In the genomic region with DNA sequence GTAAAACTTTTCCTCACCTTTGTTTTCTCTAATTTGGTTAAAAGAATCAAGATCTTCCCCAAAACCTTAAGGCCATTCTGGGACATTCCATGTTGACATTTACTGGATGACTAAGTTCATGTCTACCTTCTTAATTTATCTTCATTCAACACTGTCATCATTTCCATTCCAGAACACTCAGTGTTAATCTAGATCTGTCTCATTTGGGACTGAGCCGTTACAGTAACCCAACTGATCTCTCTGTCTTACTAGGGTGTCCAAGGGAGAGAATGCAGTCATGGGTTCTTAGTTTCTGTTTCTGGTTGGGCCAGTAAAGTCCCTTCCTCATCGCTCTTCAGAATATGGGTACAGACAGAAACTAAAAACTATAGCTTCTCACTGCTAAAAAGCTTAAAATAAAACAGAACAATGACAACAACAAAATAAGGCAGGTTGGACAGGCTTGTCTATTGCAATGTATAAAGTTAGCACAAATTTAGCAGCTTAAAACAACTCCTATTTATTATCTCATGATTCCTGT, we compare ENCODE assay signal across 14 cellular contexts.
DNase-seq lines count a peak whose midpoint lies in the region; ATAC-seq and TF ChIP-seq lines count a peak whose summit lies in the region.
"Had no signal": no experiment of that assay in that cellular context is flagged by ENCODE, and none has a peak within 500 bp of the region (broad histone marks: within the 10 kb centered on the region; RNA-seq: fewer than 3 reads in every experiment).

No MANE protein-coding gene starts in this region.

- no peak overlapping the region for H3K27ac Mint-ChIP-seq in activated T-cell treated with anti-CD3 and anti-CD28 coated beads, Interleukin-2, amount 50 U/mL, for 72 hours
- H3K27ac Mint-ChIP-seq: activated CD4-positive, alpha-beta T cell treated with anti-CD3 and anti-CD28 coated beads, Interleukin-2, amount 10 ng/mL, durations not matched to agents 7 days and 5 days had no signal

- H3K4me3 Mint-ChIP-seq in activated T-cell treated with anti-CD3 and anti-CD28 coated beads, Interleukin-2, amount 50 U/mL, for 72 hours = peak overlapping the region in 1 of 2 donors; percentile 49
- H3K4me3 Mint-ChIP-seq: activated CD4-positive, alpha-beta T cell treated with anti-CD3 and anti-CD28 coated beads, Interleukin-2, amount 10 ng/mL, durations not matched to agents 7 days and 5 days had no signal

- no peaks in the 10 kb centered on the region for H3K4me1 ChIP-seq in A673 (ENCODE audit: insufficient read depth, low read length, poor library complexity, severe bottlenecking)
- H3K4me1 ChIP-seq: heart right ventricle had no signal

- H3K27me3 Mint-ChIP-seq in activated T-cell treated with anti-CD3 and anti-CD28 coated beads, Interleukin-2, amount 50 U/mL, for 72 hours (ENCODE audit: low read depth) = no peaks in the 10 kb centered on the region

- DNase-seq in activated T-cell treated with anti-CD3 and anti-CD28 coated beads, Interleukin-2, amount 50 U/mL, for 72 hours = peak; percentile 2 to 6
- no peak for DNase-seq in activated T-cell treated with anti-CD3 and anti-CD28 coated beads, Interleukin-2, amount 50 U/mL, for 1 hour
- DNase-seq in A673 (ENCODE audit: low spot score) = no peak
- no peak for DNase-seq in left ventricle myocardium superior
- no peak for DNase-seq in NCI-H69 (lab: John Stamatoyannopoulos, UW)
- DNase-seq in EL = no peak
- DNase-seq: activated CD4-positive, alpha-beta T cell treated with anti-CD3 and anti-CD28 coated beads, Interleukin-2, amount 10 ng/mL, durations not matched to agents 7 days and 5 days; heart right ventricle; NCI-H446 treated with DMSO at 0.1 percent for 48 hours; stimulated activated CD4-positive, alpha-beta T cell treated with anti-CD3 and anti-CD28 coated beads, Interleukin-4, amount 100 ng/mL, for 24 hours had no signal

- H3K9me3 Mint-ChIP-seq in activated T-cell treated with anti-CD3 and anti-CD28 coated beads, Interleukin-2, amount 50 U/mL, for 72 hours = peaks cover 3 to 4% of the 10 kb centered on the region in 2 donors
- H3K9me3 Mint-ChIP-seq: activated CD4-positive, alpha-beta T cell treated with anti-CD3 and anti-CD28 coated beads, Interleukin-2, amount 10 ng/mL, durations not matched to agents 7 days and 5 days had no signal

- BruUV-seq in A673 (replicated peaks; lab: Mats Ljungman, UMichigan) = no TSS peak

- H3K36me3 ChIP-seq in A673 (ENCODE audit: insufficient read depth, low read length, poor library complexity, severe bottlenecking) = no peaks in the 10 kb centered on the region
- H3K36me3 ChIP-seq: heart right ventricle had no signal

- peak; percentile 91 to 93 for ATAC-seq in activated T-cell treated with anti-CD3 and anti-CD28 coated beads, Interleukin-2, amount 50 U/mL, for 72 hours (replicated peaks in 1 of 2)
- ATAC-seq in GM21619 (IDR thresholded peaks at IDR 0.05; ENCODE audit: unreplicated experiment) (peak; percentile 72), HG03135 (IDR thresholded peaks at IDR 0.05; ENCODE audit: unreplicated experiment) (peak; percentile 71), left ventricle myocardium superior (no peak)
- ATAC-seq: HCT116, heart right ventricle had no signal

- H3K27me3 ChIP-seq in A673 (replicated peaks; ENCODE audit: insufficient read depth, low read depth, low read length, poor library complexity) = peaks cover 9% of the 10 kb centered on the region

- no peak overlapping the region for H3K27ac ChIP-seq in A673 (ENCODE audit: low read depth, low read length, poor library complexity, severe bottlenecking)
- H3K27ac ChIP-seq: heart right ventricle, SK-N-MC had no signal

- intact Hi-C loops in A673 (cut with micrococcal nuclease; ENCODE audit: unreplicated experiment) = no loop called here
- intact Hi-C loops in left ventricle myocardium superior (cut with micrococcal nuclease) = no loop called here

- CTCF ChIA-PET in A673 (lab: Charles Lee) = no interaction called here

- POLR2A ChIA-PET in A673 (lab: Charles Lee; ENCODE audit: low non-redundant PET) = no interaction called here

- H3K4me3 ChIP-seq in A673 (ENCODE audit: low read depth, low read length, poor library complexity, severe bottlenecking) = no peak overlapping the region
- H3K4me3 ChIP-seq: heart right ventricle, SK-N-MC had no signal

- TF ChIP-seq CTCF in A673 (conservative IDR thresholded peaks at IDR 0.05; ENCODE audit: low read depth, low read length) = no peak

- no peaks in the 10 kb centered on the region for H3K9me3 ChIP-seq in A673 (ENCODE audit: low read depth, low read length, poor library complexity, severe bottlenecking)

- no peaks in the 10 kb centered on the region for H3K36me3 Mint-ChIP-seq in activated T-cell treated with anti-CD3 and anti-CD28 coated beads, Interleukin-2, amount 50 U/mL, for 72 hours (ENCODE audit: insufficient read depth in 2 of 2)

- H3K4me1 Mint-ChIP-seq in activated T-cell treated with anti-CD3 and anti-CD28 coated beads, Interleukin-2, amount 50 U/mL, for 72 hours (ENCODE audit: low read depth) = peaks cover 4% of the 10 kb centered on the region
- H3K4me1 Mint-ChIP-seq: activated CD4-positive, alpha-beta T cell treated with anti-CD3 and anti-CD28 coated beads, Interleukin-2, amount 10 ng/mL, durations not matched to agents 7 days and 5 days had no signal

Comparison
In these comparisons a context has a peak if more than half of its experiments do, and no peak if none do; other contexts are left out.
1. DNase-seq: peak in activated T-cell treated with anti-CD3 and anti-CD28 coated beads, Interleukin-2, amount 50 U/mL, for 72 hours (2 of 2); none in activated T-cell treated with anti-CD3 and anti-CD28 coated beads, Interleukin-2, amount 50 U/mL, for 1 hour (single experiment), A673 (single experiment), left ventricle myocardium superior (single experiment), NCI-H69 (single experiment) and EL (single experiment).